ENCODE assay signal across 21 cellular contexts in the genomic region with DNA sequence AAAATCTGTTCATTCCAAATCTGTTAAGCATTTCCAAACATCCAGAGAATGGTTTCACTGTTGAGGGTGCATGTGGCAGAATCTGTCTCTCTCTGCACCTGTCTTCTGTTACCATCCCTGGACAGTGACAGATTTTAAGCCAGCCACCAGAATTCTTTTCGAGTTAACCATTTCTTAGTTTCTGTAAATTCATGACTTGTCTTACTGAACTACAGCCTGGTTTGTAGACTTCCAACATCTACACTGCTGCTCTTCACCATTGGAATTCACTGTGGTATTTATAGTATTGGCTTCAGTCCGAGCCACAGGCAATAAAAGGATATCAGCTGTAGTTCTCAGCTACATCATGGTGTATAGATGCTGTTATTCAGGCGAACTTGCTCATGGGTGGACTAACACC. TPM values are rescaled to one million over a fixed set of nuclear protein-coding genes. Genes with fewer than 3 reads are reported as not detected.
A peak's percentile ranks its signal among the peaks of the same experiment; 100 is the strongest.
DNase-seq lines count a peak whose midpoint lies in the region; ATAC-seq, FAIRE-seq and TF ChIP-seq lines count a peak whose summit lies in the region.
"Had no signal": no experiment of that assay in that cellular context is flagged by ENCODE, and none has a peak within 500 bp of the region (broad histone marks: within the 10 kb centered on the region; RNA-seq: fewer than 3 reads in every experiment).

No MANE protein-coding gene starts in this region.

- H3K27ac ChIP-seq in SK-N-SH (ENCODE audit: low read depth in 2 of 2, low read length in 1 of 2) (no peak overlapping the region), astrocyte (ENCODE audit: low read depth, low read length) (no peak overlapping the region), prostate gland (no peak overlapping the region), upper lobe of left lung (no peak overlapping the region)
- H3K27ac ChIP-seq: 22Rv1, gastrocnemius medialis, Peyer's patch, thyroid gland had no signal

- no peak for TF ChIP-seq RAD21 in SK-N-SH (IDR thresholded peaks at IDR 0.05; ENCODE audit: low read length)

- H3K79me2 ChIP-seq in SK-N-SH (ENCODE audit: insufficient read depth) = peaks cover 11% of the 10 kb centered on the region; the same call in 1 of the 2 replicates
- H3K79me2 ChIP-seq in astrocyte (ENCODE audit: insufficient read depth, low read length) = peaks cover 14% of the 10 kb centered on the region

- intact Hi-C loops in prostate gland (cut with DNase I) = no loop called here

- TF ChIP-seq EP300 in SK-N-SH (IDR thresholded peaks at IDR 0.05; ENCODE audit: borderline replicate concordance in 1 of 2, low read depth in 1 of 2, low read length in 1 of 2) (no peak), upper lobe of left lung (IDR thresholded peaks at IDR 0.05) (no peak)

- no peak overlapping the region for H3K4me3 ChIP-seq in SK-N-SH (ENCODE audit: low read depth in 2 of 2, low read length in 1 of 2)
- no peak overlapping the region for H3K4me3 ChIP-seq in astrocyte (ENCODE audit: insufficient read depth, low read depth, low read length)
- H3K4me3 ChIP-seq in prostate gland = no peak overlapping the region
- no peak overlapping the region for H3K4me3 ChIP-seq in upper lobe of left lung
- H3K4me3 ChIP-seq: gastrocnemius medialis, Peyer's patch, thyroid gland had no signal

- H3K9me3 ChIP-seq in SK-N-SH (no peaks in the 10 kb centered on the region), astrocyte (ENCODE audit: insufficient read depth, low read depth, low read length) (no peaks in the 10 kb centered on the region), prostate gland (no peaks in the 10 kb centered on the region), upper lobe of left lung (no peaks in the 10 kb centered on the region)
- H3K9me3 ChIP-seq: gastrocnemius medialis, Peyer's patch, thyroid gland had no signal

- H3K9ac ChIP-seq in SK-N-SH (no peak overlapping the region), astrocyte (ENCODE audit: low read length) (no peak overlapping the region)

- H3K9me2 ChIP-seq in SK-N-SH = no peaks in the 10 kb centered on the region

- peaks cover 19% of the 10 kb centered on the region for H3K36me3 Mint-ChIP-seq in astrocyte (ENCODE audit: low read depth, unreplicated experiment)

- H4K20me1 ChIP-seq in SK-N-SH (ENCODE audit: insufficient read depth) (no peaks in the 10 kb centered on the region), astrocyte (ENCODE audit: insufficient read depth, low read length) (peaks cover 4% of the 10 kb centered on the region)

- POLR2A ChIA-PET in SK-N-SH (lab: Yijun Ruan, JAX) = no interaction called here

- peaks cover 18% of the 10 kb centered on the region for H3F3A ChIP-seq in SK-N-SH (replicated peaks; ENCODE audit: insufficient read depth)

- no peak overlapping the region for H3K4me3 Mint-ChIP-seq in astrocyte (ENCODE audit: unreplicated experiment)
- H3K4me3 Mint-ChIP-seq: CD8-positive, alpha-beta memory T cell; neural crest cell had no signal

- 88% methylated on average over 3 of the region's 3 CpGs for WGBS in SK-N-SH (ENCODE audit: low lambda C conversion rate)
- WGBS in prostate gland = 20% methylated on average over 3 of the region's 3 CpGs
- WGBS in upper lobe of left lung, 2 donors = 76 to 81% methylated on average over 3 of the region's 3 CpGs

- DNase-seq in SK-N-SH (no peak), astrocyte (ENCODE audit: low read depth) (peak; percentile 41), hepatic stellate cell (ENCODE audit: low spot score) (peak; percentile 34), prostate gland (ENCODE audit: low spot score) (peak; percentile 25), upper lobe of left lung (no peak), NCI-H82 (lab: John Stamatoyannopoulos, UW) (no peak), Ammon's horn (ENCODE audit: low spot score) (no peak)
- DNase-seq: activated CD4-positive, alpha-beta T cell treated with anti-CD3 and anti-CD28 coated beads, Interleukin-2, amount 50 U/mL, for 48 hours; activated T-cell treated with anti-CD3 and anti-CD28 coated beads, Interleukin-2, amount 50 U/mL, for 48 hours; CD8-positive, alpha-beta memory T cell; gastrocnemius medialis; mammary epithelial cell; NCI-H1048; NCI-H2107; Peyer's patch; SW 1271; thyroid gland had no signal

- CTCF ChIA-PET in SK-N-SH (lab: Yijun Ruan, JAX) = interaction anchor here (0.6 kb wide), 1 partner anchor 15 kb away, joined by 3 read pairs; no protein-coding TSS in a partner anchor

- TF ChIP-seq CTCF in SK-N-SH (IDR thresholded peaks at IDR 0.05) = no peak
- TF ChIP-seq CTCF in astrocyte (IDR thresholded peaks at IDR 0.05; ENCODE audit: insufficient read depth, low read depth, low read length) = no peak
- no peak for TF ChIP-seq CTCF in prostate gland (IDR thresholded peaks at IDR 0.05)
- TF ChIP-seq CTCF in upper lobe of left lung (IDR thresholded peaks at IDR 0.05) = no peak

- no peak overlapping the region for H3K27ac Mint-ChIP-seq in astrocyte (ENCODE audit: unreplicated experiment)

- H3K27me3 Mint-ChIP-seq in astrocyte (ENCODE audit: low read depth, unreplicated experiment) = no peaks in the 10 kb centered on the region
- H3K27me3 Mint-ChIP-seq: CD8-positive, alpha-beta memory T cell had no signal

- peaks cover 3% of the 10 kb centered on the region for H3K9me3 Mint-ChIP-seq in astrocyte (ENCODE audit: unreplicated experiment)
- H3K9me3 Mint-ChIP-seq: CD8-positive, alpha-beta memory T cell had no signal

- peaks cover 26% of the 10 kb centered on the region for H3K4me1 Mint-ChIP-seq in astrocyte (ENCODE audit: low read depth, unreplicated experiment)

- ATAC-seq in SK-N-SH treated with all-trans-retinoic acid at 6 μM for 48 hours = no peak
- ATAC-seq in upper lobe of left lung (ENCODE audit: low FRiP score in 2 of 2) = no peak
- ATAC-seq: gastrocnemius medialis, sciatic nerve had no signal

- TF ChIP-seq POLR2A in prostate gland (IDR thresholded peaks at IDR 0.05) (no peak), upper lobe of left lung (IDR thresholded peaks at IDR 0.05) (no peak)

- no peak overlapping the region for H3K4me2 ChIP-seq in SK-N-SH
- no peak overlapping the region for H3K4me2 ChIP-seq in astrocyte (ENCODE audit: low read length)

- H3K27me3 ChIP-seq in SK-N-SH (ENCODE audit: insufficient read depth) (no peaks in the 10 kb centered on the region), astrocyte (ENCODE audit: insufficient read depth, low read length) (no peaks in the 10 kb centered on the region), prostate gland (replicated peaks; ENCODE audit: insufficient read depth) (no peaks in the 10 kb centered on the region), upper lobe of left lung (no peaks in the 10 kb centered on the region)
- H3K27me3 ChIP-seq: gastrocnemius medialis, Peyer's patch, thyroid gland had no signal

- H3K36me3 ChIP-seq in SK-N-SH (replicated peaks in 1 of 2; ENCODE audit: control insufficient read depth in 1 of 2, insufficient read depth in 2 of 2, low read length in 1 of 2) (peaks cover 11 to 19% of the 10 kb centered on the region in 2 experiments), astrocyte (ENCODE audit: insufficient read depth, low read length) (peaks cover 13% of the 10 kb centered on the region), prostate gland (no peaks in the 10 kb centered on the region), upper lobe of left lung (peaks cover 5 to 47% (median 18%) of the 10 kb centered on the region in 4 donors)

- peak; percentile 82 for FAIRE-seq in astrocyte (lab: Jason Lieb, UNC)

- H3K4me1 ChIP-seq in SK-N-SH (ENCODE audit: control insufficient read depth in 1 of 2, insufficient read depth in 2 of 2, low read depth in 1 of 2, low read length in 1 of 2) = peaks cover 4 to 7% of the 10 kb centered on the region in 2 experiments
- peaks cover 11% of the 10 kb centered on the region for H3K4me1 ChIP-seq in astrocyte (ENCODE audit: insufficient read depth, low read length)
- H3K4me1 ChIP-seq in prostate gland (replicated peaks) = no peaks in the 10 kb centered on the region
- H3K4me1 ChIP-seq in upper lobe of left lung = no peaks in the 10 kb centered on the region
- H3K4me1 ChIP-seq: Peyer's patch, thyroid gland had no signal

- H2AFZ ChIP-seq in SK-N-SH (ENCODE audit: low read depth) = no peak overlapping the region
- H2AFZ ChIP-seq in astrocyte (ENCODE audit: low read depth, low read length) = no peak overlapping the region

TF ChIP-seq in SK-N-SH, 30 proteins besides CTCF, POLR2A, EP300 and RAD21:
- TF ChIP-seq EZH2phosphoT487 (IDR thresholded peaks at IDR 0.05; ENCODE audit: borderline replicate concordance, low read depth) (no peak), TCF12 (IDR thresholded peaks at IDR 0.05) (peak; percentile 31; the same call in 1 of the 2 replicates), MEF2A (IDR thresholded peaks at IDR 0.05; ENCODE audit: borderline replicate concordance, low read depth) (no peak)

TF ChIP-seq in SK-N-SH treated with all-trans-retinoic acid at 6 μM for 48 hours, 23 proteins besides CTCF, POLR2A, EP300 and RAD21 (continues in another document):
- TF ChIP-seq TOX (CRISPR knock-in tag; IDR thresholded peaks at IDR 0.05; ENCODE audit: borderline replicate concordance) = no peak
- TF ChIP-seq, protein P1, sequence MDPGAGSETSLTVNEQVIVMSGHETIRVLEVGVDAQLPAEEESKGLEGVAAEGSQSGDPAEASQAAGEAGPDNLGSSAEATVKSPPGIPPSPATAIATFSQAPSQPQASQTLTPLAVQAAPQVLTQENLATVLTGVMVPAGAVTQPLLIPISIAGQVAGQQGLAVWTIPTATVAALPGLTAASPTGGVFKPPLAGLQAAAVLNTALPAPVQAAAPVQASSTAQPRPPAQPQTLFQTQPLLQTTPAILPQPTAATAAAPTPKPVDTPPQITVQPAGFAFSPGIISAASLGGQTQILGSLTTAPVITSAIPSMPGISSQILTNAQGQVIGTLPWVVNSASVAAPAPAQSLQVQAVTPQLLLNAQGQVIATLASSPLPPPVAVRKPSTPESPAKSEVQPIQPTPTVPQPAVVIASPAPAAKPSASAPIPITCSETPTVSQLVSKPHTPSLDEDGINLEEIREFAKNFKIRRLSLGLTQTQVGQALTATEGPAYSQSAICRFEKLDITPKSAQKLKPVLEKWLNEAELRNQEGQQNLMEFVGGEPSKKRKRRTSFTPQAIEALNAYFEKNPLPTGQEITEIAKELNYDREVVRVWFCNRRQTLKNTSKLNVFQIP (CRISPR knock-in tag; IDR thresholded peaks at IDR 0.05; ENCODE audit: borderline replicate concordance, low read depth) = no peak
- no peak for TF ChIP-seq PPARA (CRISPR knock-in tag; IDR thresholded peaks at IDR 0.05; ENCODE audit: borderline replicate concordance)
- no peak for TF ChIP-seq SNAI2 (CRISPR knock-in tag; IDR thresholded peaks at IDR 0.05)
- no peak for TF ChIP-seq ZNF565 (CRISPR knock-in tag; conservative IDR thresholded peaks at IDR 0.05; ENCODE audit: low read depth)
- no peak for TF ChIP-seq RARB (CRISPR knock-in tag; IDR thresholded peaks at IDR 0.05)
- TF ChIP-seq ZFP3 (CRISPR knock-in tag; IDR thresholded peaks at IDR 0.05) = no peak
- no peak for TF ChIP-seq GLIS3 (CRISPR knock-in tag; IDR thresholded peaks at IDR 0.05)
- TF ChIP-seq TCF4 (CRISPR knock-in tag; IDR thresholded peaks at IDR 0.05; ENCODE audit: borderline replicate concordance) = no peak
- TF ChIP-seq ISL1 (CRISPR knock-in tag; IDR thresholded peaks at IDR 0.05) = no peak

RNA-seq across cellular contexts. Expression of gene GOSR1, which starts 47.6 kb away (rescaled TPM):
- 12.5 and 13.7 TPM in 2 replicates for polyA plus RNA-seq in SK-N-SH (2012; rRNA removed)
- 15.4 and 16.9 TPM in 2 replicates for polyA plus RNA-seq in SK-N-SH (2012; cell fraction: cytosol; rRNA removed)
- polyA plus RNA-seq in SK-N-SH (2012; cell fraction: nucleus; rRNA removed) = 17.9 and 25.7 TPM in 2 replicates
- total RNA-seq in astrocyte (48.0 and 49.3 TPM in 2 replicates), prostate gland (10 to 100 TPM; 39.5 to 48.9 TPM), upper lobe of left lung (10 to 100 TPM; 19.9 to 48.8 (median 37.0) TPM)

Comparison
In these comparisons a context has a peak if more than half of its experiments do, and no peak if none do; other contexts are left out.
1. DNase-seq: peak in astrocyte (single experiment), hepatic stellate cell (single experiment) and prostate gland (single experiment); none in SK-N-SH (single experiment), upper lobe of left lung (0 of 2), NCI-H82 (single experiment) and Ammon's horn (single experiment).